ENCODE assay signal across 30 cellular contexts in genomic region chr7:146788008-146788407, GRCh38.
"Had no signal": no experiment of that assay in that cellular context is flagged by ENCODE, and none has a peak within 500 bp of the region (broad histone marks: within the 10 kb centered on the region; RNA-seq: fewer than 3 reads in every experiment).

No MANE protein-coding gene starts in this region.

- H3K36me3 ChIP-seq: adrenal gland, cardiac muscle cell had no signal

- H3K4me1 ChIP-seq: adrenal gland, body of pancreas had no signal

- H3K4me3 ChIP-seq: adrenal gland, body of pancreas, cardiac muscle cell had no signal

- H3K27me3 ChIP-seq: adrenal gland, body of pancreas, cardiac muscle cell had no signal

- H3K27ac ChIP-seq: adrenal gland, body of pancreas, cardiac muscle cell, VCaP had no signal

- DNase-seq: activated B cell treated with CpG ODN at 0.5 μM for 24 hours; activated CD4-positive, alpha-beta memory T cell treated with anti-CD3 and anti-CD28 coated beads for 36 hours; activated CD4-positive, alpha-beta T cell treated with anti-CD3 and anti-CD28 coated beads for 4 hours; activated CD4-positive, alpha-beta T cell treated with anti-CD3 and anti-CD28 coated beads, Interleukin-2, amount 10 ng/mL, durations not matched to agents 24 days and 14 days; activated CD4-positive, alpha-beta T cell treated with anti-CD3 and anti-CD28 coated beads, Interleukin-2, amount 50 U/mL, for 1 hour; activated CD4-positive, alpha-beta T cell treated with anti-CD3 and anti-CD28 coated beads, Interleukin-2, amount 50 U/mL, for 4 hours; activated CD4-positive, CD25-positive, alpha-beta regulatory T cell treated with anti-CD3 and anti-CD28 coated beads, Interleukin-2, amount 50 U/mL, for 72 hours; activated CD8-positive, alpha-beta memory T cell treated with anti-CD3 and anti-CD28 coated beads, Interleukin-2, amount 50 U/mL, for 4 hours; activated CD8-positive, alpha-beta T cell treated with anti-CD3 and anti-CD28 coated beads for 36 hours; activated effector memory CD4-positive, alpha-beta T cell treated with anti-CD3 and anti-CD28 coated beads, Interleukin-2, amount 50 U/mL, for 16 hours; activated naive CD4-positive, alpha-beta T cell; activated naive CD4-positive, alpha-beta T cell treated with anti-CD3 and anti-CD28 coated beads for 36 hours; activated naive CD4-positive, alpha-beta T cell treated with anti-CD3 and anti-CD28 coated beads, Interleukin-2, amount 50 U/mL, for 16 hours; activated naive CD8-positive, alpha-beta T cell treated with anti-CD3 and anti-CD28 coated beads for 36 hours; activated T-cell treated with anti-CD3 and anti-CD28 coated beads for 4 hours; activated T-cell treated with anti-CD3 and anti-CD28 coated beads, Interleukin-2, amount 50 U/mL, for 1 hour; activated T-cell treated with anti-CD3 and anti-CD28 coated beads, Interleukin-2, amount 50 U/mL, for 4 hours; activated T-cell treated with anti-CD3 and anti-CD28 coated beads, Interleukin-2, amount 50 U/mL, for 72 hours; adrenal gland; amniotic stem cell; aorta; body of pancreas; caudate nucleus; cerebellar nuclear complex; SW 1271; T-helper 1 cell; T-helper 2 cell; T-helper 9 cell had no signal

- H3K9me3 ChIP-seq: adrenal gland, body of pancreas had no signal
